In the genomic region with DNA sequence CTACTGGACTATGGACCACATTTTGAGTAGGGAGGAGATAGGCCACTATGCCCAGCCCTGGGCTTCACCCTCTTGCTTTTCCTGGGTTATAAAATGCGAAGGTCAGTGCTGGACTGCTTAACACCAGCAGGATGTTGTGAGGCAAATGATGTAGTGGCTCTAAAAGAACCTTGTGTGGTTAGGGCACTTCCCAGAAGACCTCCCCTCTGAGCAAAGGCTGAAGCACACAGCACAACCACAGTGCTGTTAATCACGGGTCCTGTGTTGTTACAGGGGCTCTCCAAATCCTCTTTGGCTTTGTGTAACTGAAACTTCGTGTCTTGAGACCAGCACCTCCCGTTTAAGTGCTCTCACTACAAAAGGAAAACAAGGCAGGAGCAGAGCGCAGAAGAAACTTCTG, we compare ENCODE assay signal across 16 cellular contexts.
DNase-seq lines count a peak whose midpoint lies in the region; ATAC-seq and TF ChIP-seq lines count a peak whose summit lies in the region.
"Had no signal": no experiment of that assay in that cellular context is flagged by ENCODE, and none has a peak within 500 bp of the region (broad histone marks: within the 10 kb centered on the region; RNA-seq: fewer than 3 reads in every experiment).

No MANE protein-coding gene starts in this region.

- H3K4me1 ChIP-seq in breast epithelium, result no peaks in the 10 kb centered on the region

- H3K4me1 Mint-ChIP-seq in activated naive CD8-positive, alpha-beta T cell treated with anti-CD3 and anti-CD28 coated beads, Interleukin-2, amount 10 ng/mL, durations not matched to agents 7 days and 5 days, result peaks cover 18% of the 10 kb centered on the region
- peaks cover 4% of the 10 kb centered on the region for H3K4me1 Mint-ChIP-seq in activated naive CD8-positive, alpha-beta T cell treated with anti-CD3 and anti-CD28 coated beads, Interleukin-2, amount 50 U/mL, for 24 hours
- peaks cover 7% of the 10 kb centered on the region for H3K4me1 Mint-ChIP-seq in activated CD8-positive, alpha-beta T cell treated with anti-CD3 and anti-CD28 coated beads for 36 hours (ENCODE audit: low read depth)
- peaks cover 68% of the 10 kb centered on the region for H3K4me1 Mint-ChIP-seq in nephron progenitor cell

- no peak for TF ChIP-seq POLR2A in breast epithelium (IDR thresholded peaks at IDR 0.05)

- DNase-seq in activated naive CD8-positive, alpha-beta T cell treated with anti-CD3 and anti-CD28 coated beads, Interleukin-2, amount 10 ng/mL, durations not matched to agents 7 days and 5 days, result no peak
- DNase-seq in activated naive CD8-positive, alpha-beta T cell treated with anti-CD3 and anti-CD28 coated beads, Interleukin-2, amount 50 U/mL, for 24 hours, result no peak
- DNase-seq in activated CD8-positive, alpha-beta T cell treated with anti-CD3 and anti-CD28 coated beads for 36 hours, result no peak
- no peak for DNase-seq in nephron progenitor cell
- DNase-seq in NCI-H748 treated with DMSO at 0.1 percent for 48 hours (lab: John Stamatoyannopoulos, UW), result no peak
- no peak for DNase-seq in DMS53 treated with DMSO at 0.1 percent for 48 hours (lab: John Stamatoyannopoulos, UW; ENCODE audit: unreplicated experiment)
- DNase-seq in breast epithelium (ENCODE audit: low spot score in 2 of 2), result no peak
- DNase-seq: ACHN; CD4-positive, alpha-beta memory T cell; DMS153; GF-D8; GM23248; H7; IMR-90; KBM-7 had no signal

- no peak for TF ChIP-seq CTCF in activated CD8-positive, alpha-beta T cell treated with anti-CD3 and anti-CD28 coated beads for 36 hours (IDR thresholded peaks at IDR 0.05)
- TF ChIP-seq CTCF in nephron progenitor cell (IDR thresholded peaks at IDR 0.05), result no peak
- TF ChIP-seq CTCF in breast epithelium (IDR thresholded peaks at IDR 0.05), result no peak

- ATAC-seq in activated naive CD8-positive, alpha-beta T cell treated with anti-CD3 and anti-CD28 coated beads, Interleukin-2, amount 10 ng/mL, durations not matched to agents 7 days and 5 days (ENCODE audit: low read depth), result peak; percentile 41
- ATAC-seq in activated naive CD8-positive, alpha-beta T cell treated with anti-CD3 and anti-CD28 coated beads, Interleukin-2, amount 50 U/mL, for 24 hours, result no peak
- peak; percentile 17 for ATAC-seq in activated CD8-positive, alpha-beta T cell treated with anti-CD3 and anti-CD28 coated beads for 36 hours

- intact Hi-C loops in activated CD8-positive, alpha-beta T cell treated with anti-CD3 and anti-CD28 coated beads for 36 hours (cut with micrococcal nuclease), result no loop called here
- intact Hi-C loops in breast epithelium (cut with DNase I; ENCODE audit: low total_unique reads), result no loop called here

- H3K27me3 Mint-ChIP-seq in activated naive CD8-positive, alpha-beta T cell treated with anti-CD3 and anti-CD28 coated beads, Interleukin-2, amount 10 ng/mL, durations not matched to agents 7 days and 5 days, result peaks cover 2% of the 10 kb centered on the region
- no peaks in the 10 kb centered on the region for H3K27me3 Mint-ChIP-seq in activated naive CD8-positive, alpha-beta T cell treated with anti-CD3 and anti-CD28 coated beads, Interleukin-2, amount 50 U/mL, for 24 hours
- H3K27me3 Mint-ChIP-seq in activated CD8-positive, alpha-beta T cell treated with anti-CD3 and anti-CD28 coated beads for 36 hours, result no peaks in the 10 kb centered on the region
- H3K27me3 Mint-ChIP-seq in nephron progenitor cell (ENCODE audit: low read depth, poor library complexity), result peaks cover 8% of the 10 kb centered on the region

- CTCF ChIA-PET in activated CD8-positive, alpha-beta T cell treated with anti-CD3 and anti-CD28 coated beads for 36 hours (lab: Charles Lee), result interaction anchor here (1.2 kb wide), 1 partner anchor 17 kb away, joined by 3 read pairs; no protein-coding TSS in a partner anchor

- H3K36me3 ChIP-seq in breast epithelium, result no peaks in the 10 kb centered on the region

- H3K27ac Mint-ChIP-seq in activated naive CD8-positive, alpha-beta T cell treated with anti-CD3 and anti-CD28 coated beads, Interleukin-2, amount 10 ng/mL, durations not matched to agents 7 days and 5 days, result no peak overlapping the region
- H3K27ac Mint-ChIP-seq in activated naive CD8-positive, alpha-beta T cell treated with anti-CD3 and anti-CD28 coated beads, Interleukin-2, amount 50 U/mL, for 24 hours, result no peak overlapping the region
- H3K27ac Mint-ChIP-seq in activated CD8-positive, alpha-beta T cell treated with anti-CD3 and anti-CD28 coated beads for 36 hours, result no peak overlapping the region
- H3K27ac Mint-ChIP-seq in nephron progenitor cell, result peak overlapping the region; percentile 89
- H3K27ac Mint-ChIP-seq: CD4-positive, alpha-beta memory T cell had no signal

- H3K4me3 Mint-ChIP-seq in activated naive CD8-positive, alpha-beta T cell treated with anti-CD3 and anti-CD28 coated beads, Interleukin-2, amount 10 ng/mL, durations not matched to agents 7 days and 5 days, result no peak overlapping the region
- H3K4me3 Mint-ChIP-seq in activated naive CD8-positive, alpha-beta T cell treated with anti-CD3 and anti-CD28 coated beads, Interleukin-2, amount 50 U/mL, for 24 hours, result no peak overlapping the region
- H3K4me3 Mint-ChIP-seq in activated CD8-positive, alpha-beta T cell treated with anti-CD3 and anti-CD28 coated beads for 36 hours, result no peak overlapping the region
- no peak overlapping the region for H3K4me3 Mint-ChIP-seq in nephron progenitor cell
- H3K4me3 Mint-ChIP-seq: CD4-positive, alpha-beta memory T cell had no signal

- POLR2A ChIA-PET in activated naive CD8-positive, alpha-beta T cell treated with anti-CD3 and anti-CD28 coated beads, Interleukin-2, amount 10 ng/mL, durations not matched to agents 7 days and 5 days (lab: Charles Lee), result no interaction called here
- POLR2A ChIA-PET in activated CD8-positive, alpha-beta T cell treated with anti-CD3 and anti-CD28 coated beads for 36 hours (lab: Charles Lee), result no interaction called here

- no peak overlapping the region for H3K27ac ChIP-seq in breast epithelium
- H3K27ac ChIP-seq: C4-2B, GM23248 had no signal

- H3K36me3 Mint-ChIP-seq in activated naive CD8-positive, alpha-beta T cell treated with anti-CD3 and anti-CD28 coated beads, Interleukin-2, amount 10 ng/mL, durations not matched to agents 7 days and 5 days, result no peaks in the 10 kb centered on the region
- no peaks in the 10 kb centered on the region for H3K36me3 Mint-ChIP-seq in activated naive CD8-positive, alpha-beta T cell treated with anti-CD3 and anti-CD28 coated beads, Interleukin-2, amount 50 U/mL, for 24 hours (ENCODE audit: low read depth)
- no peaks in the 10 kb centered on the region for H3K36me3 Mint-ChIP-seq in activated CD8-positive, alpha-beta T cell treated with anti-CD3 and anti-CD28 coated beads for 36 hours (ENCODE audit: low read depth)
- no peaks in the 10 kb centered on the region for H3K36me3 Mint-ChIP-seq in nephron progenitor cell (ENCODE audit: low read depth)
- H3K36me3 Mint-ChIP-seq: CD4-positive, alpha-beta memory T cell had no signal

- no peaks in the 10 kb centered on the region for H3K9me3 Mint-ChIP-seq in activated naive CD8-positive, alpha-beta T cell treated with anti-CD3 and anti-CD28 coated beads, Interleukin-2, amount 10 ng/mL, durations not matched to agents 7 days and 5 days
- no peaks in the 10 kb centered on the region for H3K9me3 Mint-ChIP-seq in activated naive CD8-positive, alpha-beta T cell treated with anti-CD3 and anti-CD28 coated beads, Interleukin-2, amount 50 U/mL, for 24 hours
- no peaks in the 10 kb centered on the region for H3K9me3 Mint-ChIP-seq in activated CD8-positive, alpha-beta T cell treated with anti-CD3 and anti-CD28 coated beads for 36 hours
- no peaks in the 10 kb centered on the region for H3K9me3 Mint-ChIP-seq in nephron progenitor cell
- H3K9me3 Mint-ChIP-seq: CD4-positive, alpha-beta memory T cell had no signal

- no peaks in the 10 kb centered on the region for H3K9me3 ChIP-seq in breast epithelium

- H3K27me3 ChIP-seq in breast epithelium, result peaks cover 0 to 3% of the 10 kb centered on the region in 2 donors

- H3K4me3 ChIP-seq in breast epithelium, result no peak overlapping the region
- H3K4me3 ChIP-seq: GM23248 had no signal
